In genomic region chr4:113645771-113646455, GRCh38 we compare ENCODE assay signal across 10 cellular contexts.
DNase-seq lines count a peak whose midpoint lies in the region; ATAC-seq and TF ChIP-seq lines count a peak whose summit lies in the region.
"Had no signal": no experiment of that assay in that cellular context is flagged by ENCODE, and none has a peak within 500 bp of the region (broad histone marks: within the 10 kb centered on the region; RNA-seq: fewer than 3 reads in every experiment).

No MANE protein-coding gene starts in this region.

- ATAC-seq in activated CD8-positive, alpha-beta T cell treated with anti-CD3 and anti-CD28 coated beads for 36 hours, result no peak
- ATAC-seq in activated CD8-positive, alpha-beta T cell treated with anti-CD3 and anti-CD28 coated beads, Interleukin-2, amount 10 ng/mL, durations not matched to agents 7 days and 5 days, result no peak
- no peak for ATAC-seq in HG03108 (IDR thresholded peaks at IDR 0.05; ENCODE audit: unreplicated experiment)
- ATAC-seq: natural killer cell had no signal

- TF ChIP-seq CTCF in activated CD8-positive, alpha-beta T cell treated with anti-CD3 and anti-CD28 coated beads for 36 hours (IDR thresholded peaks at IDR 0.05), result no peak
- TF ChIP-seq CTCF in adrenal gland (IDR thresholded peaks at IDR 0.05), result no peak
- TF ChIP-seq CTCF in CD14-positive monocyte (IDR thresholded peaks at IDR 0.05), result no peak

- no peaks in the 10 kb centered on the region for H3K9me3 Mint-ChIP-seq in activated CD8-positive, alpha-beta T cell treated with anti-CD3 and anti-CD28 coated beads for 36 hours
- no peaks in the 10 kb centered on the region for H3K9me3 Mint-ChIP-seq in activated CD8-positive, alpha-beta T cell treated with anti-CD3 and anti-CD28 coated beads, Interleukin-2, amount 10 ng/mL, durations not matched to agents 7 days and 5 days (ENCODE audit: insufficient read depth)
- H3K9me3 Mint-ChIP-seq in CD14-positive monocyte, result no peaks in the 10 kb centered on the region
- H3K9me3 Mint-ChIP-seq: natural killer cell had no signal

- no peaks in the 10 kb centered on the region for H3K9me3 ChIP-seq in adrenal gland (replicated peaks in 1 of 3)
- H3K9me3 ChIP-seq: tibial artery had no signal

- no peaks in the 10 kb centered on the region for H3K27me3 Mint-ChIP-seq in activated CD8-positive, alpha-beta T cell treated with anti-CD3 and anti-CD28 coated beads for 36 hours
- no peaks in the 10 kb centered on the region for H3K27me3 Mint-ChIP-seq in activated CD8-positive, alpha-beta T cell treated with anti-CD3 and anti-CD28 coated beads, Interleukin-2, amount 10 ng/mL, durations not matched to agents 7 days and 5 days (ENCODE audit: low read depth)
- peaks cover 0 to 4% (median 0%) of the 10 kb centered on the region in 3 donors for H3K27me3 Mint-ChIP-seq in CD14-positive monocyte (ENCODE audit: low read depth in 3 of 3)

- 65 to 68% (median 66%) methylated on average over 5 of the region's 5 CpGs for WGBS in adrenal gland, 4 donors

- TF ChIP-seq POLR2A in adrenal gland (IDR thresholded peaks at IDR 0.05), result no peak

- no peak for DNase-seq in activated CD8-positive, alpha-beta T cell treated with anti-CD3 and anti-CD28 coated beads for 36 hours
- no peak for DNase-seq in activated CD8-positive, alpha-beta T cell treated with anti-CD3 and anti-CD28 coated beads, Interleukin-2, amount 10 ng/mL, durations not matched to agents 7 days and 5 days
- DNase-seq in adrenal gland, result peak in 6 of 7 donors; percentile 27 to 56 (median 41)
- DNase-seq in iPS-NIHi11 (ENCODE audit: low spot score), result peak; percentile 67
- DNase-seq in ureter (ENCODE audit: low spot score), result peak; percentile 46
- DNase-seq in CD14-positive monocyte (ENCODE audit: low spot score), result no peak
- DNase-seq in NCI-H1105 (lab: John Stamatoyannopoulos, UW), result no peak
- DNase-seq: natural killer cell, tibial artery had no signal

- no peak overlapping the region for H3K4me3 Mint-ChIP-seq in activated CD8-positive, alpha-beta T cell treated with anti-CD3 and anti-CD28 coated beads for 36 hours
- H3K4me3 Mint-ChIP-seq in activated CD8-positive, alpha-beta T cell treated with anti-CD3 and anti-CD28 coated beads, Interleukin-2, amount 10 ng/mL, durations not matched to agents 7 days and 5 days, result no peak overlapping the region
- no peak overlapping the region for H3K4me3 Mint-ChIP-seq in CD14-positive monocyte
- H3K4me3 Mint-ChIP-seq: natural killer cell had no signal

- peaks cover 26 to 37% of the 10 kb centered on the region in 2 donors for H3K4me1 ChIP-seq in adrenal gland (replicated peaks in 1 of 2)

- no peaks in the 10 kb centered on the region for H3K36me3 ChIP-seq in adrenal gland (replicated peaks in 1 of 2)
- H3K36me3 ChIP-seq: tibial artery had no signal

- peak overlapping the region in 1 of 5 donors; percentile 8 for H3K27ac ChIP-seq in adrenal gland
- H3K27ac ChIP-seq: tibial artery had no signal

- H3K27me3 ChIP-seq in adrenal gland, result no peaks in the 10 kb centered on the region
- H3K27me3 ChIP-seq: tibial artery had no signal

- intact Hi-C loops in activated CD8-positive, alpha-beta T cell treated with anti-CD3 and anti-CD28 coated beads for 36 hours (cut with micrococcal nuclease), result no loop called here
- intact Hi-C loops in adrenal gland (cut with DNase I), result no loop called here
- intact Hi-C loops in CD14-positive monocyte (cut with micrococcal nuclease), result no loop called here

- H3K4me1 Mint-ChIP-seq in activated CD8-positive, alpha-beta T cell treated with anti-CD3 and anti-CD28 coated beads for 36 hours (ENCODE audit: low read depth), result peaks cover 51% of the 10 kb centered on the region
- H3K4me1 Mint-ChIP-seq in activated CD8-positive, alpha-beta T cell treated with anti-CD3 and anti-CD28 coated beads, Interleukin-2, amount 10 ng/mL, durations not matched to agents 7 days and 5 days (ENCODE audit: low read depth), result peaks cover 22% of the 10 kb centered on the region
- no peaks in the 10 kb centered on the region for H3K4me1 Mint-ChIP-seq in CD14-positive monocyte

- no peak overlapping the region for H3K4me3 ChIP-seq in adrenal gland
- H3K4me3 ChIP-seq: tibial artery had no signal

- H3K36me3 Mint-ChIP-seq in activated CD8-positive, alpha-beta T cell treated with anti-CD3 and anti-CD28 coated beads for 36 hours (ENCODE audit: low read depth), result peaks cover 36% of the 10 kb centered on the region
- peaks cover 16% of the 10 kb centered on the region for H3K36me3 Mint-ChIP-seq in activated CD8-positive, alpha-beta T cell treated with anti-CD3 and anti-CD28 coated beads, Interleukin-2, amount 10 ng/mL, durations not matched to agents 7 days and 5 days (ENCODE audit: low read depth)
- H3K36me3 Mint-ChIP-seq in CD14-positive monocyte, result peaks cover 0 to 2% of the 10 kb centered on the region in 2 donors
- H3K36me3 Mint-ChIP-seq: natural killer cell had no signal

- CTCF ChIA-PET in activated CD8-positive, alpha-beta T cell treated with anti-CD3 and anti-CD28 coated beads for 36 hours (lab: Charles Lee), result interaction anchor here (1.3 to 1.4 kb wide), 2 partner anchors 21 to 98 kb away, joined by 4 read pairs; no protein-coding TSS in a partner anchor
- CTCF ChIA-PET in activated CD8-positive, alpha-beta T cell treated with anti-CD3 and anti-CD28 coated beads, Interleukin-2, amount 10 ng/mL, durations not matched to agents 7 days and 5 days (lab: Charles Lee), result interaction anchor here (0.9 to 1.7 kb wide), 2 partner anchors 9 to 14 kb away, joined by 4 to 5 read pairs; no protein-coding TSS in a partner anchor

- POLR2A ChIA-PET in activated CD8-positive, alpha-beta T cell treated with anti-CD3 and anti-CD28 coated beads for 36 hours (lab: Charles Lee), result no interaction called here
- POLR2A ChIA-PET in activated CD8-positive, alpha-beta T cell treated with anti-CD3 and anti-CD28 coated beads, Interleukin-2, amount 10 ng/mL, durations not matched to agents 7 days and 5 days (lab: Charles Lee), result interaction anchor here (0.9 kb wide), 1 partner anchor 29 kb away, joined by 3 read pairs; no protein-coding TSS in a partner anchor

- peak overlapping the region; percentile 42 for H3K27ac Mint-ChIP-seq in activated CD8-positive, alpha-beta T cell treated with anti-CD3 and anti-CD28 coated beads for 36 hours
- H3K27ac Mint-ChIP-seq in activated CD8-positive, alpha-beta T cell treated with anti-CD3 and anti-CD28 coated beads, Interleukin-2, amount 10 ng/mL, durations not matched to agents 7 days and 5 days, result no peak overlapping the region
- H3K27ac Mint-ChIP-seq in CD14-positive monocyte, result no peak overlapping the region
- H3K27ac Mint-ChIP-seq: natural killer cell had no signal

Comparison
In these comparisons a context has a peak if more than half of its experiments do, and no peak if none do; other contexts are left out.
1. DNase-seq: peak in adrenal gland (6 of 7), iPS-NIHi11 (single experiment) and ureter (single experiment); none in activated CD8-positive, alpha-beta T cell treated with anti-CD3 and anti-CD28 coated beads for 36 hours (single experiment), activated CD8-positive, alpha-beta T cell treated with anti-CD3 and anti-CD28 coated beads, Interleukin-2, amount 10 ng/mL, durations not matched to agents 7 days and 5 days (single experiment), CD14-positive monocyte (single experiment) and NCI-H1105 (single experiment).